Comparison of ENCODE assay signal across 23 cellular contexts in the genomic region with DNA sequence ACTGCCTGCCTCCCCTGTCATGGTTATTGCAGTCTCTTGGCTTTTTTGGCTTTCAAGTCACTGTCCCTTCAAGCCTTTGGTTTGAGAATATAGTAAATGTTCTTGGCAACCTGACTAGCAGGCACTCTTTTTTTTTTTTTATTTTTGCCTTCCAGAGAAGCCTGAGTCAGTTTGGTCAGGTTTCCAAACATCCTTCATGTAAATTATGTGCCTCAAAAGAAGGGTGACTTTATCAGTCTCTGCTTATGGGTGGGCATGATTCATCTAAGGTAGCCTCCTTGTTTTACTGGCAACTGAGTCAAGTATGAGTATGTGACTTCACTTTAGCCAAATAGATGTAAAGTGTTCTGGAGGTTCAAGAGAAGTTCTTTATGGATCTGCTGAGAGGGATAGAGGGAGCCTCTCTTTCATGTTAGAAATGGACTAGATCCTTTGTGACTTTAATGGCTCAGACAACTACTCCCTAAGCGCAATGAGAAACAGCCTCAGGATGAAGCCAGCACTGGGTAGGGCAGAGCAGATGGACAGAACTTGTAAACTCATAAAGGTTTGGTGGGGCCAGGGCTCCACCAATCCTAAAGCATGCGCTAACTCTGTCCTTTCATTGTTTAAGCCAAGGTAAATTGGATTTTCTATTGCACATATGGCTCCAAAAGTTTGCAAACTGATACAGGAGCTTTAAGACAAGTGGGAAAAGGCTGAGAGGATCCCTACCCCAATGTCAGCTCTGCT.
"Had no signal": no experiment of that assay in that cellular context is flagged by ENCODE, and none has a peak within 500 bp of the region (broad histone marks: within the 10 kb centered on the region; RNA-seq: fewer than 3 reads in every experiment).

No MANE protein-coding gene starts in this region.

- H3K27me3 ChIP-seq: heart left ventricle, transverse colon had no signal

- DNase-seq: activated CD4-positive, alpha-beta T cell treated with anti-CD3 and anti-CD28 coated beads, Interleukin-2, amount 10 ng/mL, durations not matched to agents 7 days and 5 days; activated CD8-positive, alpha-beta T cell treated with anti-CD3 and anti-CD28 coated beads for 36 hours; activated gamma-delta T cell; activated naive CD4-positive, alpha-beta T cell treated with anti-CD3 and anti-CD28 coated beads, Interleukin-2, amount 50 U/mL, for 16 hours; activated naive CD8-positive, alpha-beta T cell treated with anti-CD3 and anti-CD28 coated beads, Interleukin-2, amount 50 U/mL, for 24 hours; anterior cingulate cortex; central memory CD4-positive, alpha-beta T cell; effector memory CD8-positive, alpha-beta T cell; heart left ventricle; nephron progenitor cell; stimulated activated CD4-positive, alpha-beta T cell treated with anti-CD3 and anti-CD28 coated beads, Interleukin-15, amount 100 ng/mL, for 24 hours; stimulated activated naive B cell treated with anti-CD40 and anti-IgM and Interleukin-4, amounts not matched to agents 10 μg/mL and 1 μg/mL and 100 μg/mL, for 72 hours; transverse colon had no signal

- H3K4me2 ChIP-seq: smooth muscle cell had no signal

- H3K4me3 ChIP-seq: heart left ventricle, smooth muscle cell, transverse colon had no signal

- H3K36me3 ChIP-seq: heart left ventricle, transverse colon had no signal

- H3K27ac Mint-ChIP-seq: activated CD4-positive, alpha-beta T cell treated with anti-CD3 and anti-CD28 coated beads, Interleukin-2, amount 10 ng/mL, durations not matched to agents 7 days and 5 days; activated CD8-positive, alpha-beta T cell treated with anti-CD3 and anti-CD28 coated beads for 36 hours; activated naive CD8-positive, alpha-beta T cell treated with anti-CD3 and anti-CD28 coated beads, Interleukin-2, amount 50 U/mL, for 24 hours; activated T-helper 1 cell treated with anti-CD3 and anti-CD28 coated beads, Interleukin-12 subunit alpha, Interleukin-12 subunit beta, Interleukin-2, Interleukin-4 antibody, amounts not matched to agents 30 ng/mL and 10 ng/mL and 1 ng/mL, durations not matched to agents 14 hours and 24 hours and 36 hours; effector memory CD8-positive, alpha-beta T cell; memory B cell; nephron progenitor cell; stimulated activated naive B cell treated with anti-CD40 and anti-IgM and Interleukin-4, amounts not matched to agents 10 μg/mL and 1 μg/mL and 100 μg/mL, for 72 hours had no signal

- H3K9me3 Mint-ChIP-seq: activated CD4-positive, alpha-beta T cell treated with anti-CD3 and anti-CD28 coated beads, Interleukin-2, amount 10 ng/mL, durations not matched to agents 7 days and 5 days had no signal

- FAIRE-seq: endothelial cell of umbilical vein, islet of Langerhans, urothelium cell line had no signal

- ATAC-seq: activated CD4-positive, CD25-positive, alpha-beta regulatory T cell treated with anti-CD3 and anti-CD28 coated beads, Interleukin-2, amount 50 U/mL, for 24 hours; activated CD8-positive, alpha-beta T cell treated with anti-CD3 and anti-CD28 coated beads for 36 hours; activated naive CD8-positive, alpha-beta T cell treated with anti-CD3 and anti-CD28 coated beads, Interleukin-2, amount 50 U/mL, for 24 hours; effector memory CD8-positive, alpha-beta T cell; esophagus mucosa; heart left ventricle; sciatic nerve; stimulated activated naive B cell treated with anti-CD40 and anti-IgM and Interleukin-4, amounts not matched to agents 10 μg/mL and 1 μg/mL and 100 μg/mL, for 72 hours had no signal

- H3K9me3 ChIP-seq: heart left ventricle, transverse colon had no signal

- H3K27me3 Mint-ChIP-seq: activated CD4-positive, alpha-beta T cell treated with anti-CD3 and anti-CD28 coated beads, Interleukin-2, amount 10 ng/mL, durations not matched to agents 7 days and 5 days; activated CD8-positive, alpha-beta T cell treated with anti-CD3 and anti-CD28 coated beads for 36 hours; activated naive CD8-positive, alpha-beta T cell treated with anti-CD3 and anti-CD28 coated beads, Interleukin-2, amount 50 U/mL, for 24 hours; effector memory CD8-positive, alpha-beta T cell; memory B cell; stimulated activated naive B cell treated with anti-CD40 and anti-IgM and Interleukin-4, amounts not matched to agents 10 μg/mL and 1 μg/mL and 100 μg/mL, for 72 hours had no signal

- H3K4me1 Mint-ChIP-seq: activated CD4-positive, alpha-beta T cell treated with anti-CD3 and anti-CD28 coated beads, Interleukin-2, amount 10 ng/mL, durations not matched to agents 7 days and 5 days; activated naive CD8-positive, alpha-beta T cell treated with anti-CD3 and anti-CD28 coated beads, Interleukin-2, amount 50 U/mL, for 24 hours; memory B cell; stimulated activated naive B cell treated with anti-CD40 and anti-IgM and Interleukin-4, amounts not matched to agents 10 μg/mL and 1 μg/mL and 100 μg/mL, for 72 hours had no signal

- H3K27ac ChIP-seq: heart left ventricle, VCaP had no signal

- H3K4me1 ChIP-seq: transverse colon had no signal

- H3K36me3 Mint-ChIP-seq: memory B cell; stimulated activated naive B cell treated with anti-CD40 and anti-IgM and Interleukin-4, amounts not matched to agents 10 μg/mL and 1 μg/mL and 100 μg/mL, for 72 hours had no signal

- H3K4me3 Mint-ChIP-seq: activated CD4-positive, alpha-beta T cell treated with anti-CD3 and anti-CD28 coated beads, Interleukin-2, amount 10 ng/mL, durations not matched to agents 7 days and 5 days; activated CD8-positive, alpha-beta T cell treated with anti-CD3 and anti-CD28 coated beads for 36 hours; activated naive CD8-positive, alpha-beta T cell treated with anti-CD3 and anti-CD28 coated beads, Interleukin-2, amount 50 U/mL, for 24 hours; activated T-helper 1 cell treated with anti-CD3 and anti-CD28 coated beads, Interleukin-12 subunit alpha, Interleukin-12 subunit beta, Interleukin-2, Interleukin-4 antibody, amounts not matched to agents 30 ng/mL and 10 ng/mL and 1 ng/mL, durations not matched to agents 14 hours and 24 hours and 36 hours; effector memory CD8-positive, alpha-beta T cell; memory B cell; nephron progenitor cell; stimulated activated naive B cell treated with anti-CD40 and anti-IgM and Interleukin-4, amounts not matched to agents 10 μg/mL and 1 μg/mL and 100 μg/mL, for 72 hours had no signal
